10 cellular contexts compared by ENCODE assay signal in the genomic region with DNA sequence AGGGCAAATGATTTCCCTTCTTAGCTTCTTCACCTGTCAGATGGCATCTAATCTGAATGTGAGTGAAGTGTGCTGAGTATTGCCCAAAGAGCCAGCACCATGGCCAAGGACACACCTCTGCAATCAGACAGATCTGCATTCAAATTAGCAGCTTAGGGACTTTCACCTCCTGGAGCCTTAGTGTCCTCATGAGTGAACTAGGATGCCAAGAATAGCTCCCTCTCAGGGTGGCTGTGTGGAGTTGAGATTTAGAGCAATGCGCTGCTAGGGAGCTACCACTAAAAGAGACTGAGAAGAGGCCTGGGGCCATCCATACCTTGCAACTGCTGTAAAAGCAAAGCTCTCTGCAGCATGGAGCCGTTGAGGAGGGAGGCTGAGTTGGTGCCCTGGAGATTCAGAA. TPM values are rescaled to one million over a fixed set of nuclear protein-coding genes. Genes with fewer than 3 reads are reported as not detected.
DNase-seq lines count a peak whose midpoint lies in the region; ATAC-seq, FAIRE-seq and TF ChIP-seq lines count a peak whose summit lies in the region.
"Had no signal": no experiment of that assay in that cellular context is flagged by ENCODE, and none has a peak within 500 bp of the region (broad histone marks: within the 10 kb centered on the region; RNA-seq: fewer than 3 reads in every experiment).

No MANE protein-coding gene starts in this region.

- H3K14ac ChIP-seq in IMR-90 (replicated peaks; ENCODE audit: low read depth, low read length): no peak overlapping the region

- H4K5ac ChIP-seq in IMR-90 (ENCODE audit: low read depth, low read length): no peak overlapping the region

- TF ChIP-seq RAD21 in IMR-90 (IDR thresholded peaks at IDR 0.05; ENCODE audit: low read length): no peak
- no peak for TF ChIP-seq RAD21 in GM12878 (IDR thresholded peaks at IDR 0.05; ENCODE audit: insufficient read depth, low read depth, low read length)

- 0 out of 2 replicates have a peak, but pooled peaks cover 7% of the 10 kb centered on the region for H3K9me1 ChIP-seq in IMR-90 (ENCODE audit: insufficient read depth, low read length)

- H3K9me3 Mint-ChIP-seq in CD8-positive, alpha-beta memory T cell: no peaks in the 10 kb centered on the region
- no peaks in the 10 kb centered on the region for H3K9me3 Mint-ChIP-seq in natural killer cell treated with Interleukin-12 subunit alpha and Interleukin-12 subunit beta and Interleukin-15 and Interleukin-18, amount 100 ng/mL, for 72 hours

- peaks cover 20 to 47% of the 10 kb centered on the region in 2 experiments for H3K79me1 ChIP-seq in IMR-90 (ENCODE audit: low read depth in 1 of 2, low read length in 2 of 2)

- no peaks in the 10 kb centered on the region for H4K20me1 ChIP-seq in IMR-90 (ENCODE audit: insufficient read depth, low read length)
- H4K20me1 ChIP-seq in GM12878 (ENCODE audit: control insufficient read depth, insufficient read depth): no peaks in the 10 kb centered on the region

- no peak for DNase-seq in CD8-positive, alpha-beta memory T cell
- no peak for DNase-seq in IMR-90
- no peak for DNase-seq in GM12878 (ENCODE audit: low read depth, low spot score)
- no peak for DNase-seq in natural killer cell treated with Interleukin-12 subunit alpha and Interleukin-12 subunit beta and Interleukin-15 and Interleukin-18, amount 100 ng/mL, for 72 hours (ENCODE audit: low spot score)
- no peak for DNase-seq in DMS79 (lab: John Stamatoyannopoulos, UW)
- DNase-seq in HTR-8/SVneo (ENCODE audit: insufficient read length, low spot score): no peak
- no peak for DNase-seq in inferior parietal cortex (ENCODE audit: extremely low spot score)
- DNase-seq in NCI-H2171 (lab: John Stamatoyannopoulos, UW): no peak
- DNase-seq: H7, left cardiac atrium had no signal

- H3K27me3 Mint-ChIP-seq in CD8-positive, alpha-beta memory T cell: peaks cover 0 to 3% of the 10 kb centered on the region in 2 donors
- no peaks in the 10 kb centered on the region for H3K27me3 Mint-ChIP-seq in natural killer cell treated with Interleukin-12 subunit alpha and Interleukin-12 subunit beta and Interleukin-15 and Interleukin-18, amount 100 ng/mL, for 72 hours

- no peak overlapping the region for H2BK15ac ChIP-seq in IMR-90 (ENCODE audit: low read depth, low read length)

- no peak overlapping the region for H4K91ac ChIP-seq in IMR-90 (ENCODE audit: insufficient read depth, low read depth, low read length)

- SMC1A ChIA-PET in GM12878 (lab: Charles Lee; ENCODE audit: uncharacterized antibody, unreplicated experiment): interaction anchor here (0.6 to 1.4 kb wide), 4 partner anchors 9 to 432 kb away, joined by 3 to 5 read pairs (median 3); a partner anchor contains a TSS

- TF ChIP-seq POLR2A in IMR-90 (IDR thresholded peaks at IDR 0.05; ENCODE audit: low read depth, low read length) (no peak), GM12878 (IDR thresholded peaks at IDR 0.05; ENCODE audit: low read depth, low read length) (no peak)

- H3K27me3 ChIP-seq in CD8-positive, alpha-beta memory T cell (ENCODE audit: insufficient read depth, low read length, poor library complexity, severe bottlenecking): no peaks in the 10 kb centered on the region
- H3K27me3 ChIP-seq in IMR-90 (ENCODE audit: control insufficient read depth, insufficient read depth, low read length) (no peaks in the 10 kb centered on the region), GM12878 (replicated peaks in 1 of 2; ENCODE audit: control insufficient read depth in 2 of 2, insufficient read depth in 2 of 2, low read length in 1 of 2) (no peaks in the 10 kb centered on the region)

- TF ChIP-seq EP300 in GM12878 (IDR thresholded peaks at IDR 0.05; ENCODE audit: borderline replicate concordance in 1 of 2, control insufficient read depth in 1 of 2, low read depth in 2 of 2, low read length in 2 of 2): no peak

- H2BK20ac ChIP-seq in IMR-90 (ENCODE audit: low read depth, low read length): no peak overlapping the region

- peak overlapping the region in 7 of 8 donors; percentile 44 to 97 (median 65) for H3K27ac Mint-ChIP-seq in CD8-positive, alpha-beta memory T cell
- peak overlapping the region; percentile 73 to 90 for H3K27ac Mint-ChIP-seq in natural killer cell treated with Interleukin-12 subunit alpha and Interleukin-12 subunit beta and Interleukin-15 and Interleukin-18, amount 100 ng/mL, for 72 hours

- in situ Hi-C loops in IMR-90 (cut with MboI; ENCODE audit: low sequenced_read_pairs) (no loop called here), GM12878 (cut with MboI) (no loop called here)

- H3K9ac ChIP-seq in IMR-90 (ENCODE audit: low read depth, low read length) (no peak overlapping the region), GM12878 (ENCODE audit: control insufficient read depth, insufficient read depth, low read length) (no peak overlapping the region)

- RAD21 ChIA-PET in GM12878 (lab: Charles Lee; ENCODE audit: unreplicated experiment): interaction anchor here (0.7 to 1.7 kb wide), 4 partner anchors 9 to 73 kb away, joined by 3 to 11 read pairs (median 4); a partner anchor contains a TSS

- H2AK5ac ChIP-seq in IMR-90 (ENCODE audit: low read depth, low read length): no peak overlapping the region

- H3K9me3 ChIP-seq in CD8-positive, alpha-beta memory T cell (ENCODE audit: low read length): no peaks in the 10 kb centered on the region
- H3K9me3 ChIP-seq in IMR-90 (ENCODE audit: control insufficient read depth, insufficient read depth, low read length) (no peaks in the 10 kb centered on the region), GM12878 (replicated peaks; ENCODE audit: control insufficient read depth, insufficient read depth, low read length) (no peaks in the 10 kb centered on the region)

- ATAC-seq in IMR-90 (ENCODE audit: low read depth): no peak
- peak; percentile 7 for ATAC-seq in GM12878
- no peak for ATAC-seq in natural killer cell treated with Interleukin-12 subunit alpha and Interleukin-12 subunit beta and Interleukin-15 and Interleukin-18, amount 100 ng/mL, for 72 hours
- ATAC-seq: left cardiac atrium had no signal

- H3K56ac ChIP-seq in IMR-90 (ENCODE audit: extremely low read depth, insufficient read depth, low read length): no peak overlapping the region

- H3K4me3 ChIP-seq in CD8-positive, alpha-beta memory T cell (ENCODE audit: low read length): peak overlapping the region; percentile 1
- H3K4me3 ChIP-seq in IMR-90 (ENCODE audit: insufficient read depth, low read depth, low read length) (no peak overlapping the region), GM12878 (peak overlapping the region; percentile 74)

- H3K4me1 Mint-ChIP-seq in CD8-positive, alpha-beta memory T cell: peaks cover 20 to 49% (median 28%) of the 10 kb centered on the region in 3 donors
- peaks cover 11 to 30% of the 10 kb centered on the region in 2 donors for H3K4me1 Mint-ChIP-seq in natural killer cell treated with Interleukin-12 subunit alpha and Interleukin-12 subunit beta and Interleukin-15 and Interleukin-18, amount 100 ng/mL, for 72 hours (ENCODE audit: low read depth in 2 of 2)

- intact Hi-C loops in IMR-90 (cut with micrococcal nuclease): no loop called here
- intact Hi-C loops in GM12878 (cut with micrococcal nuclease; ENCODE audit: unreplicated experiment): no loop called here

- POLR2A ChIA-PET in CD8-positive, alpha-beta memory T cell (lab: Charles Lee): interaction anchor here (0.6 to 2.4 kb wide), 5 partner anchors 30 to 325 kb away, joined by 3 to 13 read pairs (median 5); a partner anchor contains a TSS
- POLR2A ChIA-PET in IMR-90 (lab: Charles Lee; ENCODE audit: unreplicated experiment) (no interaction called here), GM12878 (lab: Charles Lee) (interaction anchor here (0.6 to 2.7 kb wide), 5 partner anchors 10 to 156 kb away, joined by 3 to 11 read pairs (median 4); a partner anchor contains a TSS)

- TF ChIP-seq CTCF in IMR-90 (conservative IDR thresholded peaks at IDR 0.05; ENCODE audit: low read depth, low read length): no peak
- TF ChIP-seq CTCF in GM12878 (IDR thresholded peaks at IDR 0.05 in 2 of 3, conservative IDR thresholded peaks at IDR 0.05 in 1 of 3; ENCODE audit: control insufficient read depth in 2 of 3, extremely low read depth in 1 of 3, insufficient read depth in 1 of 3, low read depth in 3 of 3, low read length in 3 of 3): no peak

- H3K27ac ChIP-seq in CD8-positive, alpha-beta memory T cell (ENCODE audit: low read depth, low read length): peak overlapping the region; percentile 80
- no peak overlapping the region for H3K27ac ChIP-seq in IMR-90 (ENCODE audit: insufficient read depth, low read length)
- no peak overlapping the region for H3K27ac ChIP-seq in GM12878 (ENCODE audit: control insufficient read depth, insufficient read depth)

- no peak overlapping the region for H3K4ac ChIP-seq in IMR-90 (ENCODE audit: low read depth, low read length)

- H2AK9ac ChIP-seq in IMR-90 (replicated peaks; ENCODE audit: low read depth, low read length, poor library complexity): peak overlapping the region; percentile 45

- BruUV-seq in IMR-90 (replicated peaks; lab: Mats Ljungman, UMichigan): no TSS peak
- no TSS peak for BruUV-seq in GM12878 (replicated peaks; lab: Mats Ljungman, UMichigan)

- H3K18ac ChIP-seq in IMR-90 (ENCODE audit: low read depth, low read length): no peak overlapping the region

- H3K4me2 ChIP-seq in IMR-90 (ENCODE audit: low read depth, low read length): no peak overlapping the region; the same call in 1 of the 2 replicates
- H3K4me2 ChIP-seq in GM12878 (ENCODE audit: control insufficient read depth, insufficient read depth): peak overlapping the region; percentile 84

- H2BK120ac ChIP-seq in IMR-90 (ENCODE audit: low read depth, low read length): no peak overlapping the region

- peak overlapping the region; percentile 80 to 97 (median 95) for H3K4me3 Mint-ChIP-seq in CD8-positive, alpha-beta memory T cell
- peak overlapping the region; percentile 98 for H3K4me3 Mint-ChIP-seq in natural killer cell treated with Interleukin-12 subunit alpha and Interleukin-12 subunit beta and Interleukin-15 and Interleukin-18, amount 100 ng/mL, for 72 hours

- H2AFZ ChIP-seq in IMR-90 (replicated peaks; ENCODE audit: low read length, poor library complexity) (no peak overlapping the region), GM12878 (ENCODE audit: control insufficient read depth, low read depth, low read length) (no peak overlapping the region)

- H2BK5ac ChIP-seq in IMR-90 (ENCODE audit: low read depth, low read length, poor library complexity, severe bottlenecking): no peak overlapping the region

- CTCF ChIA-PET in CD8-positive, alpha-beta memory T cell (lab: Charles Lee): interaction anchor here (1.0 to 2.0 kb wide), 3 partner anchors 27 to 73 kb away, joined by 3 to 5 read pairs (median 3); a partner anchor contains a TSS
- CTCF ChIA-PET in IMR-90 (lab: Yijun Ruan, JAX): no interaction called here
- CTCF ChIA-PET in GM12878 (lab: Yijun Ruan, JAX): interaction anchor here (0.5 to 1.8 kb wide), 13 partner anchors 9 to 493 kb away, joined by 3 to 7 read pairs (median 4); a partner anchor contains a TSS

- FAIRE-seq in GM12878 (lab: Jason Lieb, UNC): no peak
- no peak for FAIRE-seq in HTR-8/SVneo (lab: Jason Lieb, UNC)

- WGBS in IMR-90 (ENCODE audit: extremely low coverage in 2 of 2, insufficient read length in 1 of 2), 2 experiments: no CpG with 5 or more reads among the region's 2 CpGs
- WGBS in GM12878 (ENCODE audit: insufficient coverage, insufficient replicate concordance, low lambda C conversion rate, missing lambda C conversion rate): 47% methylated on average over 2 of the region's 2 CpGs

- H4K8ac ChIP-seq in IMR-90 (ENCODE audit: low read depth in 2 of 2, low read length in 2 of 2): no peak overlapping the region

- peaks cover 15% of the 10 kb centered on the region for H3K36me3 ChIP-seq in CD8-positive, alpha-beta memory T cell (ENCODE audit: insufficient read depth, low read length)
- peaks cover 27% of the 10 kb centered on the region for H3K36me3 ChIP-seq in IMR-90 (ENCODE audit: control insufficient read depth, insufficient read depth, low read length)
- H3K36me3 ChIP-seq in GM12878 (ENCODE audit: control insufficient read depth in 2 of 2, insufficient read depth in 2 of 2, low read length in 1 of 2): no peaks in the 10 kb centered on the region; a peak in 1 of 4 replicates

- H3K4me1 ChIP-seq in CD8-positive, alpha-beta memory T cell (ENCODE audit: insufficient read depth, low read length): peaks cover 13% of the 10 kb centered on the region
- H3K4me1 ChIP-seq in IMR-90 (ENCODE audit: control insufficient read depth, insufficient read depth, low read length): peaks cover 10% of the 10 kb centered on the region
- peaks cover 8% of the 10 kb centered on the region for H3K4me1 ChIP-seq in GM12878 (ENCODE audit: control insufficient read depth, insufficient read depth, low read length)

- peaks cover 3% of the 10 kb centered on the region; the same call in 1 of the 2 replicates for H3K79me2 ChIP-seq in GM12878 (ENCODE audit: control insufficient read depth, insufficient read depth, low read length)

- H3K23ac ChIP-seq in IMR-90 (ENCODE audit: low read depth, low read length): no peak overlapping the region

- dilution Hi-C loops in IMR-90 (cut with HindIII; ENCODE audit: low sequenced_read_pairs, unreplicated experiment): no loop called here

- peaks cover 0 to 44% (median 9%) of the 10 kb centered on the region in 3 donors for H3K36me3 Mint-ChIP-seq in CD8-positive, alpha-beta memory T cell
- H3K36me3 Mint-ChIP-seq in natural killer cell treated with Interleukin-12 subunit alpha and Interleukin-12 subunit beta and Interleukin-15 and Interleukin-18, amount 100 ng/mL, for 72 hours: peaks cover 6% of the 10 kb centered on the region

RNA-seq across cellular contexts. Expression of a gene that starts 1.4 kb away (rescaled TPM):
- total RNA-seq in CD8-positive, alpha-beta memory T cell: 100 to 1,000 TPM; 114 to 125 TPM
- polyA plus RNA-seq in CD8-positive, alpha-beta memory T cell: 35.2 TPM
- total RNA-seq in IMR-90 (2012; rRNA removed) (13.8 and 20.6 TPM in 2 replicates), GM12878 (2014; rRNA removed) (24.1 and 27.6 TPM in 2 replicates), GM12878 (2014; rRNA removed; fragmentation: Illumina TruSeq; extraction: Trizol) (13.9 and 16.3 TPM in 2 replicates), GM12878 (2021) (90.3 and 91.6 TPM in 2 replicates)
- polyA plus RNA-seq in IMR-90 (2012; rRNA removed) (51.9 and 54.4 TPM in 2 replicates), GM12878 (2011; rRNA removed) (15.8 and 30.3 TPM in 2 replicates), GM12878 (2014; fragmentation: Illumina TruSeq; extraction: Trizol) (43.0 and 58.7 TPM in 2 replicates), GM12878 (2014; fragmentation: Nextera tagmentation; extraction: Ambion mirVana) (1 to 10 TPM; 1.8 to 5.0 TPM), GM12878 (2014; rRNA removed) (40.6 and 49.2 TPM in 2 replicates), GM12878 (2016; fragmentation: Nextera tagmentation; extraction: Ambion mirVana) (10 to 100 TPM; 57.9 to 62.3 TPM)
- 31.3 and 33.3 TPM in 2 replicates for polyA plus RNA-seq in IMR-90 (2012; cell fraction: cytosol; rRNA removed)
- 104 and 121 TPM in 2 replicates for polyA plus RNA-seq in IMR-90 (2012; cell fraction: nucleus; rRNA removed; ENCODE audit: low replicate concordance)
- 64.3 and 68.7 TPM in 2 replicates for total RNA-seq in GM12878 (2013; cell fraction: nucleolus; rRNA removed)
- polyA plus RNA-seq in GM12878 (2011; ENCODE audit: low read depth): 33.9 TPM
- polyA plus RNA-seq in GM12878 (2011; cell fraction: cytosol; rRNA removed): 33.4 and 34.8 TPM in 2 replicates
- 88.1 and 100 TPM in 2 replicates for polyA plus RNA-seq in GM12878 (2011; cell fraction: nucleus; rRNA removed)
- polyA plus RNA-seq in GM12878 (2012): 59.8 and 65.6 TPM in 2 replicates
- polyA minus RNA-seq in GM12878 (2011; rRNA and poly(A)+ RNA removed): 17.7 and 33.5 TPM in 2 replicates
- polyA minus RNA-seq in GM12878 (2011; cell fraction: cytosol; rRNA and poly(A)+ RNA removed): 18.4 and 22.6 TPM in 2 replicates
- 10.5 and 18.7 TPM in 2 replicates for polyA minus RNA-seq in GM12878 (2011; cell fraction: nucleus; rRNA and poly(A)+ RNA removed)
- 100 to 1,000 TPM; 114 to 135 TPM for total RNA-seq in natural killer cell treated with Interleukin-12 subunit alpha and Interleukin-12 subunit beta and Interleukin-15 and Interleukin-18, amount 100 ng/mL, for 72 hours

RNA-seq across cellular contexts. Expression of a gene that starts 13.2 kb away (rescaled TPM):
- total RNA-seq in CD8-positive, alpha-beta memory T cell: under 1 TPM; 0.26 to 0.66 TPM
- polyA plus RNA-seq in CD8-positive, alpha-beta memory T cell: 0.18 TPM
- total RNA-seq in IMR-90 (2012; rRNA removed) (11.4 and 13.6 TPM in 2 replicates), GM12878 (2014; rRNA removed) (0.06 TPM in 1 of 2 replicates, not detected in the other), GM12878 (2014; rRNA removed; fragmentation: Illumina TruSeq; extraction: Trizol) (not detected in 2 replicates), GM12878 (2021) (0.21 and 0.67 TPM in 2 replicates)
- polyA plus RNA-seq in IMR-90 (2012; rRNA removed) (17.7 and 19.3 TPM in 2 replicates), GM12878 (2011; rRNA removed) (0.06 and 0.19 TPM in 2 replicates), GM12878 (2014; fragmentation: Illumina TruSeq; extraction: Trizol) (0.07 TPM in 1 of 2 replicates, not detected in the other), GM12878 (2014; fragmentation: Nextera tagmentation; extraction: Ambion mirVana) (not detected), GM12878 (2014; rRNA removed) (0.18 and 0.29 TPM in 2 replicates), GM12878 (2016; fragmentation: Nextera tagmentation; extraction: Ambion mirVana) (under 1 TPM; 0.09 to 0.28 TPM)
- polyA plus RNA-seq in IMR-90 (2012; cell fraction: cytosol; rRNA removed): 7.8 and 11.0 TPM in 2 replicates
- polyA plus RNA-seq in IMR-90 (2012; cell fraction: nucleus; rRNA removed; ENCODE audit: low replicate concordance): 110 and 165 TPM in 2 replicates
- 22.4 and 23.7 TPM in 2 replicates for total RNA-seq in GM12878 (2013; cell fraction: nucleolus; rRNA removed)
- not detected for polyA plus RNA-seq in GM12878 (2011; ENCODE audit: low read depth)
- 0.04 and 0.10 TPM in 2 replicates for polyA plus RNA-seq in GM12878 (2011; cell fraction: cytosol; rRNA removed)
- 0.80 and 1.3 TPM in 2 replicates for polyA plus RNA-seq in GM12878 (2011; cell fraction: nucleus; rRNA removed)
- 0.52 and 0.89 TPM in 2 replicates for polyA plus RNA-seq in GM12878 (2012)
- 0.62 and 1.2 TPM in 2 replicates for polyA minus RNA-seq in GM12878 (2011; rRNA and poly(A)+ RNA removed)
- not detected in 2 replicates for polyA minus RNA-seq in GM12878 (2011; cell fraction: cytosol; rRNA and poly(A)+ RNA removed)
- 0.48 and 1.6 TPM in 2 replicates for polyA minus RNA-seq in GM12878 (2011; cell fraction: nucleus; rRNA and poly(A)+ RNA removed)
- 1 to 10 TPM in 1 of 2 donors, under 1 TPM in 1; 0.52 to 1.1 TPM for total RNA-seq in natural killer cell treated with Interleukin-12 subunit alpha and Interleukin-12 subunit beta and Interleukin-15 and Interleukin-18, amount 100 ng/mL, for 72 hours

RNA-seq across cellular contexts. Expression of a gene that starts 29.9 kb away (rescaled TPM):
- 10 to 100 TPM; 75.5 to 78.4 TPM for total RNA-seq in CD8-positive, alpha-beta memory T cell
- polyA plus RNA-seq in CD8-positive, alpha-beta memory T cell: 137 TPM
- total RNA-seq in IMR-90 (2012; rRNA removed) (25.1 and 27.5 TPM in 2 replicates), GM12878 (2014; rRNA removed) (184 and 194 TPM in 2 replicates), GM12878 (2014; rRNA removed; fragmentation: Illumina TruSeq; extraction: Trizol) (24.1 and 32.2 TPM in 2 replicates), GM12878 (2021) (96.5 and 102 TPM in 2 replicates)
- polyA plus RNA-seq in IMR-90 (2012; rRNA removed) (103 and 146 TPM in 2 replicates), GM12878 (2011; rRNA removed) (13.2 and 36.5 TPM in 2 replicates), GM12878 (2014; fragmentation: Illumina TruSeq; extraction: Trizol) (2.9 and 11.3 TPM in 2 replicates), GM12878 (2014; fragmentation: Nextera tagmentation; extraction: Ambion mirVana) (10 to 100 TPM in 1 of 2 experiments, 1 to 10 TPM in 1; 3.8 to 13.5 TPM), GM12878 (2014; rRNA removed) (155 and 163 TPM in 2 replicates), GM12878 (2016; fragmentation: Nextera tagmentation; extraction: Ambion mirVana) (100 to 1,000 TPM in 1 of 2 experiments, 10 to 100 TPM in 1; 95.9 to 115 TPM)
- 190 and 213 TPM in 2 replicates for polyA plus RNA-seq in IMR-90 (2012; cell fraction: cytosol; rRNA removed)
- polyA plus RNA-seq in IMR-90 (2012; cell fraction: nucleus; rRNA removed; ENCODE audit: low replicate concordance): 36.9 and 66.7 TPM in 2 replicates
- 10.9 and 11.9 TPM in 2 replicates for total RNA-seq in GM12878 (2013; cell fraction: nucleolus; rRNA removed)
- polyA plus RNA-seq in GM12878 (2011; ENCODE audit: low read depth): 23.4 TPM
- polyA plus RNA-seq in GM12878 (2011; cell fraction: cytosol; rRNA removed): 104 and 158 TPM in 2 replicates
- polyA plus RNA-seq in GM12878 (2011; cell fraction: nucleus; rRNA removed): 60.6 and 65.1 TPM in 2 replicates
- 89.0 and 104 TPM in 2 replicates for polyA plus RNA-seq in GM12878 (2012)
- polyA minus RNA-seq in GM12878 (2011; rRNA and poly(A)+ RNA removed): 5.5 and 32.3 TPM in 2 replicates
- polyA minus RNA-seq in GM12878 (2011; cell fraction: cytosol; rRNA and poly(A)+ RNA removed): 34.6 and 49.3 TPM in 2 replicates
- polyA minus RNA-seq in GM12878 (2011; cell fraction: nucleus; rRNA and poly(A)+ RNA removed): 11.5 and 15.9 TPM in 2 replicates
- 10 to 100 TPM; 58.1 to 60.4 TPM for total RNA-seq in natural killer cell treated with Interleukin-12 subunit alpha and Interleukin-12 subunit beta and Interleukin-15 and Interleukin-18, amount 100 ng/mL, for 72 hours

RNA-seq across cellular contexts. Expression of a gene that starts 40.8 kb away (rescaled TPM):
- not detected for total RNA-seq in CD8-positive, alpha-beta memory T cell
- not detected for polyA plus RNA-seq in CD8-positive, alpha-beta memory T cell
- total RNA-seq in IMR-90 (2012; rRNA removed): not detected in 2 replicates
- not detected in 2 replicates for polyA plus RNA-seq in IMR-90 (2012; rRNA removed)
- not detected in 2 replicates for polyA plus RNA-seq in IMR-90 (2012; cell fraction: cytosol; rRNA removed)
- polyA plus RNA-seq in IMR-90 (2012; cell fraction: nucleus; rRNA removed; ENCODE audit: low replicate concordance): not detected in 2 replicates
- total RNA-seq in GM12878 (2013; cell fraction: nucleolus; rRNA removed): not detected in 2 replicates
- total RNA-seq in GM12878 (2014; rRNA removed): not detected in 2 replicates
- not detected in 2 replicates for total RNA-seq in GM12878 (2014; rRNA removed; fragmentation: Illumina TruSeq; extraction: Trizol)
- not detected in 2 replicates for total RNA-seq in GM12878 (2021)
- polyA plus RNA-seq in GM12878 (2011; ENCODE audit: low read depth): not detected
- polyA plus RNA-seq in GM12878 (2011; rRNA removed): not detected in 2 replicates
- polyA plus RNA-seq in GM12878 (2011; cell fraction: cytosol; rRNA removed): not detected in 2 replicates
- polyA plus RNA-seq in GM12878 (2011; cell fraction: nucleus; rRNA removed): not detected in 2 replicates
- not detected in 2 replicates for polyA plus RNA-seq in GM12878 (2012)
- polyA plus RNA-seq in GM12878 (2014; fragmentation: Illumina TruSeq; extraction: Trizol): not detected in 2 replicates
- not detected for polyA plus RNA-seq in GM12878 (2014; fragmentation: Nextera tagmentation; extraction: Ambion mirVana)
- polyA plus RNA-seq in GM12878 (2014; rRNA removed): not detected in 2 replicates
- not detected for polyA plus RNA-seq in GM12878 (2016; fragmentation: Nextera tagmentation; extraction: Ambion mirVana)
- polyA minus RNA-seq in GM12878 (2011; rRNA and poly(A)+ RNA removed): not detected in 2 replicates
- polyA minus RNA-seq in GM12878 (2011; cell fraction: cytosol; rRNA and poly(A)+ RNA removed): not detected in 2 replicates
- not detected in 2 replicates for polyA minus RNA-seq in GM12878 (2011; cell fraction: nucleus; rRNA and poly(A)+ RNA removed)
- not detected for total RNA-seq in natural killer cell treated with Interleukin-12 subunit alpha and Interleukin-12 subunit beta and Interleukin-15 and Interleukin-18, amount 100 ng/mL, for 72 hours
- total RNA-seq: H7 had no signal
